17 cellular contexts compared by ENCODE assay signal in the genomic region with DNA sequence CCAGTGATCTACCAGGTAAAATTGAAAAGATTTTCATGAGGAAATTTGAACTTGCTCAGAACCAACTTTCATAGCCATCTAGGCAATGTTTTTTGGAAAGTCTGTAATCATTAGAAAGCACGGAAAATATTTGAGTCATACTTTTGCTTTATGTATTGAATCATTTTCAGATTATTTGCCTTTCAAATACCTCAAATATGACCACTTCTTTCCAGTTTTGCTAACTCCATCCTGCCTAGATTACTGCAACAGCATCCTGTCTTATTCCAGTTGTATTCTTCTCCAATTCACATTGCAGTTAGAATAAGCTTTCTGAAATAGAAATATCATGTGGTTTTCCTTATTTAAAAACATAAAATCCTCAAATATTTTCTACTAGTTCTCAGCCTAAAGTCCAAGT.
DNase-seq lines count a peak whose midpoint lies in the region; ATAC-seq and FAIRE-seq lines count a peak whose summit lies in the region.
"Had no signal": no experiment of that assay in that cellular context is flagged by ENCODE, and none has a peak within 500 bp of the region (broad histone marks: within the 10 kb centered on the region; RNA-seq: fewer than 3 reads in every experiment).

No MANE protein-coding gene starts in this region.

- no peak overlapping the region for H3K4me2 ChIP-seq in mesenchymal stem cell (ENCODE audit: low read length, poor library complexity, severe bottlenecking)
- H3K4me2 ChIP-seq: KMS-11 had no signal

- H3K18ac ChIP-seq in mesenchymal stem cell (ENCODE audit: low read depth in 1 of 2, low read length in 2 of 2): no peak overlapping the region

- no peak overlapping the region for H2AFZ ChIP-seq in mesenchymal stem cell (ENCODE audit: low read depth, low read length)

- H3K79me1 ChIP-seq in mesenchymal stem cell (replicated peaks; ENCODE audit: low read length, poor library complexity, severe bottlenecking): no peaks in the 10 kb centered on the region

- H2BK15ac ChIP-seq in mesenchymal stem cell (ENCODE audit: low read depth, poor library complexity, severe bottlenecking): no peak overlapping the region

- H3K36me3 ChIP-seq in mesenchymal stem cell (ENCODE audit: control insufficient read depth in 1 of 2, insufficient read depth in 2 of 2, low read depth in 1 of 2, low read length in 2 of 2): no peaks in the 10 kb centered on the region

- no peak for FAIRE-seq in urothelium cell line (lab: Jason Lieb, UNC)

- H3K4me3 ChIP-seq in mesenchymal stem cell (ENCODE audit: insufficient read depth in 1 of 2, low read depth in 1 of 2, low read length in 2 of 2): no peak overlapping the region

- H2BK120ac ChIP-seq in mesenchymal stem cell (ENCODE audit: low read depth, low read length): no peak overlapping the region

- H2AK5ac ChIP-seq in mesenchymal stem cell (ENCODE audit: low read length, severe bottlenecking): no peak overlapping the region

- ATAC-seq in GM18873 (IDR thresholded peaks at IDR 0.05; ENCODE audit: low FRiP score, unreplicated experiment) (no peak), HG02759 (IDR thresholded peaks at IDR 0.05; ENCODE audit: unreplicated experiment) (no peak)

- H3K9me3 ChIP-seq in mesenchymal stem cell (ENCODE audit: control insufficient read depth, low read length): peaks cover 53% of the 10 kb centered on the region

- no CpG with 5 or more reads among the region's 1 CpG for WGBS in mesenchymal stem cell

- no peak overlapping the region for H2BK12ac ChIP-seq in mesenchymal stem cell (ENCODE audit: low read length in 2 of 2)

- no peak overlapping the region for H4K8ac ChIP-seq in mesenchymal stem cell (ENCODE audit: low read length)

- H2BK5ac ChIP-seq in mesenchymal stem cell (ENCODE audit: low read depth, low read length, poor library complexity, severe bottlenecking): no peak overlapping the region

- H4K91ac ChIP-seq in mesenchymal stem cell (ENCODE audit: low read length): no peak overlapping the region

- H3K27ac ChIP-seq in epithelial cell of prostate (peak overlapping the region; percentile 15), mesenchymal stem cell (ENCODE audit: low read length, poor library complexity, severe bottlenecking) (no peak overlapping the region)
- H3K27ac ChIP-seq: KMS-11 had no signal

- H3K14ac ChIP-seq in mesenchymal stem cell (ENCODE audit: low read length in 2 of 2): no peak overlapping the region

- H3K4me1 ChIP-seq in mesenchymal stem cell (ENCODE audit: control insufficient read depth, insufficient read depth, low read depth, low read length): no peaks in the 10 kb centered on the region

- H3K9ac ChIP-seq in mesenchymal stem cell (ENCODE audit: low read length): peak overlapping the region; percentile 42
- H3K9ac ChIP-seq: KMS-11 had no signal

- H3K4ac ChIP-seq in mesenchymal stem cell (ENCODE audit: low read depth in 1 of 2, low read length in 2 of 2): no peak overlapping the region

- no peaks in the 10 kb centered on the region for H3K27me3 ChIP-seq in mesenchymal stem cell (ENCODE audit: control insufficient read depth in 1 of 2, insufficient read depth in 1 of 2, low read length in 2 of 2)

- DNase-seq in EH (ENCODE audit: low read depth) (peak; percentile 46), amniotic stem cell (lab: John Stamatoyannopoulos, UW) (peak; percentile 28), epithelial cell of prostate (ENCODE audit: low read depth, low spot score) (no peak), mesenchymal stem cell (no peak), putamen (ENCODE audit: low spot score) (no peak), urothelium cell line (ENCODE audit: low spot score) (no peak)
- DNase-seq: DMS79, GDM1, GOT3, NCI-H1092, NCI-H2107, NCI-H446, NCI-H748 treated with DMSO at 0.1 percent for 48 hours, SHP77 treated with DMSO at 0.1 percent for 48 hours had no signal

- H3K23ac ChIP-seq in mesenchymal stem cell (ENCODE audit: low read length in 2 of 2): no peak overlapping the region

Comparison
In these comparisons a context has a peak if more than half of its experiments do, and no peak if none do; other contexts are left out.
1. DNase-seq: peak in EH (single experiment) and amniotic stem cell (single experiment); none in epithelial cell of prostate (single experiment), mesenchymal stem cell (single experiment), putamen (single experiment) and urothelium cell line (single experiment).